Comparison of ENCODE assay signal across 15 cellular contexts in the genomic region with DNA sequence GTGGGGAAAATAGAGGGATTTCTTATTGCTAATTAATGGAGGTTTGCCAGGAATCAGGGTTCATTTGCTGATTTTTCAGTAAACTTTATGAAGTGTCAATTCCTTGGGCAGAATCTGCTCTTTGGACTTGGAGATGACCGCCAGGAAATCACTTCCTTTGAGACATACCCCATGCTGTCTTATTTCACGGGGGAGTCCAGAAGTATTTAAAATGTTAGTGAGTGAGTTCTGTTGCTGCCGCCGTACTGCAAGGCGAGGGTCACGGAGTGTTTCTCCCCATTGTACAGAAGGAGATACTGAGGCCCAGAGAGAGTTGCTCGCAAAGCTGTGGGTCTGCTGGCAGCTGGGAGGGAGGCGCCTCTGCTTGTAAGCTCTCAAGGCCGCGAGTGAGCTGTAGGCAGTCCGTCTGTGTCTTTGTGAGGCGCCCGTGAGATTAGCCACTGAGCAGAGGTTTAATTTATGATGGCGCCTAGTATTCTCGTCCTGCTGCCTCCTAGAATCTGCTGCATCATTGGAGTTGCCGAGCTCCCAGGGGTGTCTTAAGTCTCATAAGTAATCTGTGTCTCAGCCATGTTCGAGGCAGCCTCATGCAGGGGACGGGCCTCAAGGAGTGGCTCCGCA.
"Had no signal": no experiment of that assay in that cellular context is flagged by ENCODE, and none has a peak within 500 bp of the region (broad histone marks: within the 10 kb centered on the region; RNA-seq: fewer than 3 reads in every experiment).

No MANE protein-coding gene starts in this region.

- H3K4me1 ChIP-seq: psoas muscle had no signal

- ATAC-seq: psoas muscle had no signal

- H3K27me3 ChIP-seq: right lobe of liver, suprapubic skin had no signal

- H3K36me3 ChIP-seq: suprapubic skin had no signal

- DNase-seq: activated CD4-positive, alpha-beta T cell treated with anti-CD3 and anti-CD28 coated beads for 1 hour; activated CD4-positive, alpha-beta T cell treated with anti-CD3 and anti-CD28 coated beads, Interleukin-2, amount 50 U/mL, for 4 hours; activated naive CD4-positive, alpha-beta T cell treated with anti-CD3 and anti-CD28 coated beads, Interleukin-2, amount 50 U/mL, for 16 hours; activated T-cell treated with anti-CD3 and anti-CD28 coated beads, Interleukin-2, amount 50 U/mL, for 1 hour; hypothalamus; left ventricle myocardium superior; mesendoderm had no signal

- H3K27ac ChIP-seq: psoas muscle, right lobe of liver, suprapubic skin had no signal

- H3K4me3 ChIP-seq: psoas muscle, right lobe of liver, suprapubic skin had no signal

- H3K4me3 Mint-ChIP-seq: stimulated activated naive CD8-positive, alpha-beta T cell treated with anti-CD3 and anti-CD28 coated beads, Interleukin-15, Interleukin-2, amounts not matched to agents 100 ng/mL and 50 ng/mL, for 24 hours; type B pancreatic cell had no signal

- FAIRE-seq: colon, endometrium had no signal

- H3K9me3 ChIP-seq: psoas muscle, right lobe of liver, suprapubic skin had no signal

- H3K9me3 Mint-ChIP-seq: activated T-helper 2 cell treated with anti-CD3 and anti-CD28 coated beads, Interferon-gamma antibody, Interleukin-2, Interleukin-4, amounts not matched to agents 10 μg/mL and 5 μg/mL and 100 μg/mL, durations not matched to agents 14 hours and 24 hours and 36 hours; stimulated activated naive CD8-positive, alpha-beta T cell treated with anti-CD3 and anti-CD28 coated beads, Interleukin-15, Interleukin-2, amounts not matched to agents 100 ng/mL and 50 ng/mL, for 24 hours had no signal

- H3K27ac Mint-ChIP-seq: activated T-helper 2 cell treated with anti-CD3 and anti-CD28 coated beads, Interferon-gamma antibody, Interleukin-2, Interleukin-4, amounts not matched to agents 10 μg/mL and 5 μg/mL and 100 μg/mL, durations not matched to agents 14 hours and 24 hours and 36 hours; stimulated activated naive CD8-positive, alpha-beta T cell treated with anti-CD3 and anti-CD28 coated beads, Interleukin-15, Interleukin-2, amounts not matched to agents 100 ng/mL and 50 ng/mL, for 24 hours; type B pancreatic cell had no signal
